ENCODE assay signal across 18 cellular contexts in genomic region chr15:29352402-29352801, GRCh38.
"Had no signal": no experiment of that assay in that cellular context is flagged by ENCODE, and none has a peak within 500 bp of the region (broad histone marks: within the 10 kb centered on the region; RNA-seq: fewer than 3 reads in every experiment).

No MANE protein-coding gene starts in this region.

- ATAC-seq: gastrocnemius medialis; left ventricle myocardium superior; natural killer cell; pancreas; right lobe of liver; stimulated activated naive CD8-positive, alpha-beta T cell treated with anti-CD3 and anti-CD28 coated beads, Interleukin-15, amount 100 ng/mL, for 72 hours had no signal

- H3K27ac ChIP-seq: coronary artery, gastrocnemius medialis, neutrophil, pancreas, right lobe of liver, suprapubic skin, transverse colon had no signal

- DNase-seq: dermis blood vessel endothelial cell; effector memory CD4-positive, alpha-beta T cell; gastrocnemius medialis; left ventricle myocardium superior; natural killer cell; pancreas; retina; right lobe of liver; small intestine; stimulated activated CD4-positive, alpha-beta T cell treated with anti-CD3 and anti-CD28 coated beads, Interleukin-15, amount 100 ng/mL, for 24 hours; stimulated activated CD4-positive, alpha-beta T cell treated with anti-CD3 and anti-CD28 coated beads, Interleukin-4, amount 100 ng/mL, for 1 hour; stimulated activated CD8-positive, alpha-beta memory T cell treated with anti-CD3 and anti-CD28 coated beads, Interleukin-4, amount 100 ng/mL, for 48 hours; stimulated activated naive CD4-positive, alpha-beta T cell; stimulated activated naive CD8-positive, alpha-beta T cell treated with anti-CD3 and anti-CD28 coated beads, Interleukin-15, amount 100 ng/mL, for 72 hours; transverse colon had no signal
